In the genomic region with DNA sequence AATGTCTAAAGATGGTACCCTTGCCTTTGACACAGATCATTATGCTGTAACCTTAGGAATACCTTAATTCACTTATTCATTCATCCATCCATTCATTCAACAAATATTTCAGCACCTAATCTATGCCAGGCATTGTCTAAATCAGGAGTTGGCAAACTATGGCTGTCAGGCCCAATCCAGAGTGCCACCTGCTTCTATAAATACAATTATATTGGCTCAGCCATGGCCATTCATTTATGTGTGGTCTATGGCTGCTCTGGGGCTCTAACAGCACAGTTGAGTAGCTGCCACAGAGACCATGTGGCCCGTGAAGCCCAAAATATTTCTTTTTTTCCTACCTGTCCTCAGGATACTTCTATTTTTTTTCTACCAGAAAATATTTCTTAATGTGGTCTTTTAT, we compare ENCODE assay signal across 28 cellular contexts. TPM values are rescaled to one million over a fixed set of nuclear protein-coding genes. Genes with fewer than 3 reads are reported as not detected.
"Had no signal": no experiment of that assay in that cellular context is flagged by ENCODE, and none has a peak within 500 bp of the region (broad histone marks: within the 10 kb centered on the region; RNA-seq: fewer than 3 reads in every experiment).

No MANE protein-coding gene starts in this region.

- H3K4me3 ChIP-seq: neural progenitor cell, ovary, psoas muscle, right lobe of liver, sigmoid colon, suprapubic skin, testis, tibial artery, transverse colon, upper lobe of right lung, uterus had no signal

- H3K36me3 ChIP-seq: neural progenitor cell, ovary, right lobe of liver, sigmoid colon, suprapubic skin, tibial artery, transverse colon, upper lobe of right lung, uterus had no signal

- ATAC-seq: naive thymus-derived CD4-positive, alpha-beta T cell; natural killer cell; right lobe of liver; stimulated activated memory B cell treated with anti-CD40 and anti-IgM and Interleukin-4, amounts not matched to agents 10 μg/mL and 1 μg/mL and 100 μg/mL, for 72 hours; stimulated activated naive CD8-positive, alpha-beta T cell treated with anti-CD3 and anti-CD28 coated beads, Interleukin-15, amount 100 ng/mL, for 72 hours; stimulated activated naive CD8-positive, alpha-beta T cell treated with anti-CD3 and anti-CD28 coated beads, Interleukin-15, Interleukin-2, amounts not matched to agents 100 U/mL and 50 U/mL, for 24 hours; upper lobe of right lung had no signal

- H3K4me1 ChIP-seq: neural progenitor cell had no signal

- DNase-seq: naive thymus-derived CD4-positive, alpha-beta T cell; natural killer cell; occipital lobe; ovary; posterior cingulate gyrus; psoas muscle; right lobe of liver; sigmoid colon; small intestine; stimulated activated CD4-positive, alpha-beta T cell treated with anti-CD3 and anti-CD28 coated beads, Interleukin-15, amount 100 ng/mL, for 24 hours; stimulated activated CD4-positive, alpha-beta T cell treated with anti-CD3 and anti-CD28 coated beads, Interleukin-2, amount 100 ng/mL, for 24 hours; stimulated activated CD4-positive, alpha-beta T cell treated with anti-CD3 and anti-CD28 coated beads, Interleukin-2, amount 100 ng/mL, for 48 hours; stimulated activated CD4-positive, alpha-beta T cell treated with anti-CD3 and anti-CD28 coated beads, Interleukin-4, amount 100 ng/mL, for 4 hours; stimulated activated CD8-positive, alpha-beta memory T cell treated with anti-CD3 and anti-CD28 coated beads, Interleukin-4, amount 100 ng/mL, for 48 hours; stimulated activated naive CD4-positive, alpha-beta T cell; stimulated activated naive CD8-positive, alpha-beta T cell treated with anti-CD3 and anti-CD28 coated beads, Interleukin-15, amount 100 ng/mL, for 72 hours; stimulated activated naive CD8-positive, alpha-beta T cell treated with anti-CD3 and anti-CD28 coated beads, Interleukin-15, Interleukin-2, amounts not matched to agents 100 U/mL and 50 U/mL, for 24 hours; substantia nigra; testis; tibial artery; transverse colon; upper lobe of right lung; uterus had no signal

- H3K9me3 ChIP-seq: ovary, psoas muscle, right lobe of liver, sigmoid colon, suprapubic skin, testis, tibial artery, transverse colon, upper lobe of right lung, uterus had no signal

- H3K27ac ChIP-seq: neural progenitor cell, ovary, parathyroid adenoma, sigmoid colon, suprapubic skin, testis, tibial artery, transverse colon, upper lobe of right lung, uterus had no signal

- H3K27me3 ChIP-seq: ovary, right lobe of liver, sigmoid colon, suprapubic skin, testis, tibial artery, transverse colon, upper lobe of right lung, uterus had no signal

RNA-seq across cellular contexts. Expression of gene CFAP58, which starts 9.4 kb away (rescaled TPM):
- polyA plus RNA-seq: naive thymus-derived CD4-positive, alpha-beta T cell; neural cell had no signal
